In genomic region chr17:67378444-67379250, GRCh38 we compare ENCODE assay signal across 8 cellular contexts. TPM values are rescaled to one million over a fixed set of nuclear protein-coding genes. Genes with fewer than 3 reads are reported as not detected.
DNase-seq lines count a peak whose midpoint lies in the region; ATAC-seq and TF ChIP-seq lines count a peak whose summit lies in the region.

No MANE protein-coding gene starts in this region.

- DNase-seq in Ammon's horn (ENCODE audit: low spot score), result peak; percentile 67
- peak; percentile 35 for DNase-seq in KG1 (lab: John Stamatoyannopoulos, UW)
- DNase-seq in RPMI7951 (ENCODE audit: low read depth), result peak; percentile 87
- peak; percentile 73 for DNase-seq in activated gamma-delta T cell treated with Interleukin-2 at 50 U/mL for 16 hours
- peak in 1 of 2 donors; percentile 54 for DNase-seq in foreskin keratinocyte

- H3K27ac ChIP-seq in foreskin keratinocyte, result peak overlapping the region; percentile 88
- H3K27ac ChIP-seq in subcutaneous abdominal adipose tissue (ENCODE audit: low read depth, low read length), result peak overlapping the region; percentile 88

- no peaks in the 10 kb centered on the region for H3K27me3 ChIP-seq in foreskin keratinocyte
- no peaks in the 10 kb centered on the region for H3K27me3 ChIP-seq in neuron (ENCODE audit: insufficient read depth, low read length)
- H3K27me3 ChIP-seq in subcutaneous abdominal adipose tissue (ENCODE audit: control insufficient read depth in 5 of 5, insufficient read depth in 4 of 5, low read length in 5 of 5), result no peaks in the 10 kb centered on the region

- H3K4me3 ChIP-seq in neuron (ENCODE audit: low read length) (peak overlapping the region; percentile 72), subcutaneous abdominal adipose tissue (ENCODE audit: low read depth in 1 of 5, low read length in 5 of 5) (peak overlapping the region; percentile 80 to 92 (median 88))

- H3K9me3 ChIP-seq in neuron (ENCODE audit: low read length) (peaks cover 3% of the 10 kb centered on the region), subcutaneous abdominal adipose tissue (ENCODE audit: control insufficient read depth in 5 of 5, low read length in 5 of 5) (no peaks in the 10 kb centered on the region)

- H3K36me3 ChIP-seq in neuron (ENCODE audit: insufficient read depth, low read length) (no peaks in the 10 kb centered on the region), subcutaneous abdominal adipose tissue (ENCODE audit: control insufficient read depth in 5 of 5, insufficient read depth in 5 of 5, low read length in 5 of 5) (peaks cover 0 to 3% (median 0%) of the 10 kb centered on the region in 5 donors)

- peak; percentile 35 for ATAC-seq in GM19324 (IDR thresholded peaks at IDR 0.05; ENCODE audit: low FRiP score, unreplicated experiment)
- ATAC-seq in foreskin keratinocyte, result peak; percentile 54

- H2AFZ ChIP-seq in neuron (ENCODE audit: low read depth, low read length), result peak overlapping the region; percentile 83

- peak overlapping the region in 4 of 5 donors; percentile 52 to 89 (median 84) for H3K9ac ChIP-seq in subcutaneous abdominal adipose tissue (ENCODE audit: low read length in 5 of 5)

- peak; percentile 89 for TF ChIP-seq CTCF in foreskin keratinocyte (conservative IDR thresholded peaks at IDR 0.05)

- H3K4me1 ChIP-seq in foreskin keratinocyte (peaks cover 7% of the 10 kb centered on the region), neuron (ENCODE audit: insufficient read depth, low read length) (peaks cover 24% of the 10 kb centered on the region), subcutaneous abdominal adipose tissue (ENCODE audit: control insufficient read depth in 5 of 5, insufficient read depth in 5 of 5, low read length in 5 of 5) (peaks cover 5 to 37% (median 26%) of the 10 kb centered on the region in 5 donors)

RNA-seq across cellular contexts. Expression of gene PITPNC1, which starts 1.6 kb away (rescaled TPM):
- total RNA-seq in RPMI7951 (2014; rRNA removed; shearing (Covaris generic)), result 16.9 and 23.6 TPM in 2 replicates
- total RNA-seq in foreskin keratinocyte, result 58.4 and 64.8 TPM in 2 replicates
- polyA plus RNA-seq in foreskin keratinocyte, result 56.4 and 57.3 TPM in 2 replicates

RNA-seq across cellular contexts. Expression of gene PSMD12, which starts 12.3 kb away (rescaled TPM):
- 24.4 and 24.8 TPM in 2 replicates for total RNA-seq in RPMI7951 (2014; rRNA removed; shearing (Covaris generic))
- total RNA-seq in foreskin keratinocyte, result 55.1 and 66.5 TPM in 2 replicates
- 39.9 and 50.6 TPM in 2 replicates for polyA plus RNA-seq in foreskin keratinocyte
